21 cellular contexts compared by ENCODE assay signal in genomic region chr19:32902448-32902847, GRCh38. TPM values are rescaled to one million over a fixed set of nuclear protein-coding genes. Genes with fewer than 3 reads are reported as not detected.
"Had no signal": no experiment of that assay in that cellular context is flagged by ENCODE, and none has a peak within 500 bp of the region (broad histone marks: within the 10 kb centered on the region; RNA-seq: fewer than 3 reads in every experiment).

No MANE protein-coding gene starts in this region.

- H3K9me3 Mint-ChIP-seq: effector memory CD8-positive, alpha-beta T cell; type B pancreatic cell had no signal

- DNase-seq: activated CD4-positive, alpha-beta T cell treated with anti-CD3 and anti-CD28 coated beads for 48 hours; activated CD8-positive, alpha-beta T cell treated with anti-CD3 and anti-CD28 coated beads for 36 hours; activated naive CD4-positive, alpha-beta T cell; activated naive CD8-positive, alpha-beta T cell treated with anti-CD3 and anti-CD28 coated beads for 36 hours; activated T-cell treated with anti-CD3 and anti-CD28 coated beads, Interleukin-2, amount 50 U/mL, for 1 hour; amniotic stem cell; effector memory CD8-positive, alpha-beta T cell; foreskin fibroblast; hippocampal formation; immature natural killer cell; kidney glomerular epithelial cell; psoas muscle; right cardiac atrium; stimulated activated CD4-positive, alpha-beta T cell treated with anti-CD3 and anti-CD28 coated beads, Interleukin-4, amount 100 ng/mL, for 24 hours; stomach had no signal

- ATAC-seq: activated CD8-positive, alpha-beta T cell treated with anti-CD3 and anti-CD28 coated beads for 36 hours; activated T-helper 17 cell treated with anti-CD3 and anti-CD28 coated beads, Interleukin-2, amount 50 U/mL, for 72 hours; effector memory CD8-positive, alpha-beta T cell; psoas muscle; right cardiac atrium; stimulated activated effector memory CD8-positive, alpha-beta T cell treated with anti-CD3 and anti-CD28 coated beads, Interleukin-12 subunit alpha, Interleukin-12 subunit beta, amount 100 ng/mL, for 72 hours had no signal

- H3K27me3 ChIP-seq: stomach had no signal

- H3K4me1 ChIP-seq: psoas muscle, stomach had no signal

- H3K27ac Mint-ChIP-seq: activated CD8-positive, alpha-beta T cell treated with anti-CD3 and anti-CD28 coated beads for 36 hours; activated naive CD8-positive, alpha-beta T cell treated with anti-CD3 and anti-CD28 coated beads for 36 hours; activated T-helper 17 cell treated with anti-CD3 and anti-CD28 coated beads, Interleukin-2, amount 50 U/mL, for 72 hours; effector memory CD8-positive, alpha-beta T cell; stimulated activated effector memory CD8-positive, alpha-beta T cell treated with anti-CD3 and anti-CD28 coated beads, Interleukin-12 subunit alpha, Interleukin-12 subunit beta, amount 100 ng/mL, for 72 hours; type B pancreatic cell had no signal

- H3K9me3 ChIP-seq: psoas muscle had no signal

- H3K4me1 Mint-ChIP-seq: activated naive CD8-positive, alpha-beta T cell treated with anti-CD3 and anti-CD28 coated beads for 36 hours; activated T-helper 17 cell treated with anti-CD3 and anti-CD28 coated beads, Interleukin-2, amount 50 U/mL, for 72 hours; immature natural killer cell; nephron; stimulated activated effector memory CD8-positive, alpha-beta T cell treated with anti-CD3 and anti-CD28 coated beads, Interleukin-12 subunit alpha, Interleukin-12 subunit beta, amount 100 ng/mL, for 72 hours had no signal

- H3K27ac ChIP-seq: psoas muscle, skin epidermis, stomach had no signal

- H3K4me3 ChIP-seq: psoas muscle, skin epidermis, stomach had no signal

- H3K4me3 Mint-ChIP-seq: activated CD8-positive, alpha-beta T cell treated with anti-CD3 and anti-CD28 coated beads for 36 hours; activated naive CD8-positive, alpha-beta T cell treated with anti-CD3 and anti-CD28 coated beads for 36 hours; activated T-helper 17 cell treated with anti-CD3 and anti-CD28 coated beads, Interleukin-2, amount 50 U/mL, for 72 hours; effector memory CD8-positive, alpha-beta T cell; immature natural killer cell; nephron; stimulated activated effector memory CD8-positive, alpha-beta T cell treated with anti-CD3 and anti-CD28 coated beads, Interleukin-12 subunit alpha, Interleukin-12 subunit beta, amount 100 ng/mL, for 72 hours; type B pancreatic cell had no signal

- H3K27me3 Mint-ChIP-seq: activated CD8-positive, alpha-beta T cell treated with anti-CD3 and anti-CD28 coated beads for 36 hours; activated naive CD8-positive, alpha-beta T cell treated with anti-CD3 and anti-CD28 coated beads for 36 hours; activated T-helper 17 cell treated with anti-CD3 and anti-CD28 coated beads, Interleukin-2, amount 50 U/mL, for 72 hours; effector memory CD8-positive, alpha-beta T cell; type B pancreatic cell had no signal

RNA-seq across cellular contexts. Expression of gene SLC7A9, which starts 32.9 kb away (rescaled TPM):
- total RNA-seq: activated CD8-positive, alpha-beta T cell treated with anti-CD3 and anti-CD28 coated beads for 36 hours; activated naive CD8-positive, alpha-beta T cell treated with anti-CD3 and anti-CD28 coated beads for 36 hours; glomerular endothelial cell had no signal
- polyA plus RNA-seq: immature natural killer cell had no signal
